Comparison of ENCODE assay signal across 16 cellular contexts in genomic region chr10:24885551-24885950, GRCh38.
DNase-seq lines count a peak whose midpoint lies in the region; ATAC-seq and TF ChIP-seq lines count a peak whose summit lies in the region.
"Had no signal": no experiment of that assay in that cellular context is flagged by ENCODE, and none has a peak within 500 bp of the region (broad histone marks: within the 10 kb centered on the region; RNA-seq: fewer than 3 reads in every experiment).

No MANE protein-coding gene starts in this region.

- H3K36me3 Mint-ChIP-seq in activated naive CD8-positive, alpha-beta T cell, result peaks cover 5% of the 10 kb centered on the region
- H3K36me3 Mint-ChIP-seq in activated naive CD8-positive, alpha-beta T cell treated with anti-CD3 and anti-CD28 coated beads for 36 hours, result peaks cover 31% of the 10 kb centered on the region
- H3K36me3 Mint-ChIP-seq in activated CD8-positive, alpha-beta T cell treated with anti-CD3 and anti-CD28 coated beads, Interleukin-2, amount 10 ng/mL, durations not matched to agents 7 days and 5 days (ENCODE audit: low read depth), result peaks cover 39% of the 10 kb centered on the region
- no peaks in the 10 kb centered on the region for H3K36me3 Mint-ChIP-seq in natural killer cell

- no peaks in the 10 kb centered on the region for H3K9me3 Mint-ChIP-seq in activated naive CD8-positive, alpha-beta T cell (ENCODE audit: low read depth)
- peaks cover 20% of the 10 kb centered on the region for H3K9me3 Mint-ChIP-seq in activated naive CD8-positive, alpha-beta T cell treated with anti-CD3 and anti-CD28 coated beads for 36 hours
- H3K9me3 Mint-ChIP-seq in activated CD8-positive, alpha-beta T cell treated with anti-CD3 and anti-CD28 coated beads, Interleukin-2, amount 10 ng/mL, durations not matched to agents 7 days and 5 days (ENCODE audit: insufficient read depth), result no peaks in the 10 kb centered on the region
- peaks cover 0 to 4% of the 10 kb centered on the region in 2 donors for H3K9me3 Mint-ChIP-seq in natural killer cell
- H3K9me3 Mint-ChIP-seq: IgD-negative memory B cell had no signal

- intact Hi-C loops in natural killer cell (cut with micrococcal nuclease), result loop anchor here (5.0 kb wide), 1 partner anchor 163 kb away; the partner anchor contains the start of gene ARHGAP21

- no peak for DNase-seq in activated naive CD8-positive, alpha-beta T cell treated with anti-CD3 and anti-CD28 coated beads for 36 hours
- DNase-seq in activated CD8-positive, alpha-beta T cell treated with anti-CD3 and anti-CD28 coated beads, Interleukin-2, amount 10 ng/mL, durations not matched to agents 7 days and 5 days, result no peak
- no peak for DNase-seq in natural killer cell
- DNase-seq in stimulated activated CD4-positive, alpha-beta T cell treated with anti-CD3 and anti-CD28 coated beads, Interleukin-2, amount 100 ng/mL, for 24 hours, result no peak
- DNase-seq: Karpas-422, NCI-H1436, NCI-H2029, NCI-H345, NCI-H524 treated with DMSO at 0.1 percent for 48 hours, RPMI8226, SIG-M5 had no signal

- CTCF ChIA-PET in activated CD8-positive, alpha-beta T cell treated with anti-CD3 and anti-CD28 coated beads, Interleukin-2, amount 10 ng/mL, durations not matched to agents 7 days and 5 days (lab: Charles Lee), result interaction anchor here (1.4 kb wide), 1 partner anchor 14 kb away, joined by 4 read pairs; no protein-coding TSS in a partner anchor

- peaks cover 83% of the 10 kb centered on the region for H3K4me1 Mint-ChIP-seq in activated naive CD8-positive, alpha-beta T cell (ENCODE audit: low read depth)
- peaks cover 59% of the 10 kb centered on the region for H3K4me1 Mint-ChIP-seq in activated naive CD8-positive, alpha-beta T cell treated with anti-CD3 and anti-CD28 coated beads for 36 hours
- H3K4me1 Mint-ChIP-seq in activated CD8-positive, alpha-beta T cell treated with anti-CD3 and anti-CD28 coated beads, Interleukin-2, amount 10 ng/mL, durations not matched to agents 7 days and 5 days (ENCODE audit: low read depth), result peaks cover 72% of the 10 kb centered on the region
- peaks cover 65 to 72% of the 10 kb centered on the region in 2 donors for H3K4me1 Mint-ChIP-seq in natural killer cell

- peak overlapping the region; percentile 83 for H3K27ac Mint-ChIP-seq in activated naive CD8-positive, alpha-beta T cell
- H3K27ac Mint-ChIP-seq in activated naive CD8-positive, alpha-beta T cell treated with anti-CD3 and anti-CD28 coated beads for 36 hours, result no peak overlapping the region
- H3K27ac Mint-ChIP-seq in activated CD8-positive, alpha-beta T cell treated with anti-CD3 and anti-CD28 coated beads, Interleukin-2, amount 10 ng/mL, durations not matched to agents 7 days and 5 days, result peak overlapping the region; percentile 69
- H3K27ac Mint-ChIP-seq in natural killer cell, result peak overlapping the region; percentile 68 to 94

- ATAC-seq in activated CD8-positive, alpha-beta T cell treated with anti-CD3 and anti-CD28 coated beads, Interleukin-2, amount 10 ng/mL, durations not matched to agents 7 days and 5 days, result no peak
- ATAC-seq in natural killer cell (no peak), GM21529 (IDR thresholded peaks at IDR 0.05; ENCODE audit: unreplicated experiment) (no peak), GM21723 (IDR thresholded peaks at IDR 0.05; ENCODE audit: unreplicated experiment) (no peak)
- ATAC-seq: PC-3 had no signal

- peak overlapping the region; percentile 46 for H3K4me3 Mint-ChIP-seq in activated naive CD8-positive, alpha-beta T cell
- H3K4me3 Mint-ChIP-seq in activated naive CD8-positive, alpha-beta T cell treated with anti-CD3 and anti-CD28 coated beads for 36 hours, result no peak overlapping the region
- H3K4me3 Mint-ChIP-seq in activated CD8-positive, alpha-beta T cell treated with anti-CD3 and anti-CD28 coated beads, Interleukin-2, amount 10 ng/mL, durations not matched to agents 7 days and 5 days, result no peak overlapping the region
- H3K4me3 Mint-ChIP-seq in natural killer cell, result peak overlapping the region; percentile 52

- H3K27me3 Mint-ChIP-seq in activated naive CD8-positive, alpha-beta T cell, result no peaks in the 10 kb centered on the region
- no peaks in the 10 kb centered on the region for H3K27me3 Mint-ChIP-seq in activated naive CD8-positive, alpha-beta T cell treated with anti-CD3 and anti-CD28 coated beads for 36 hours
- no peaks in the 10 kb centered on the region for H3K27me3 Mint-ChIP-seq in activated CD8-positive, alpha-beta T cell treated with anti-CD3 and anti-CD28 coated beads, Interleukin-2, amount 10 ng/mL, durations not matched to agents 7 days and 5 days (ENCODE audit: low read depth)
- H3K27me3 Mint-ChIP-seq in natural killer cell (ENCODE audit: low read depth in 2 of 2), result no peaks in the 10 kb centered on the region
- H3K27me3 Mint-ChIP-seq: IgD-negative memory B cell had no signal

- no peak for TF ChIP-seq CTCF in natural killer cell (IDR thresholded peaks at IDR 0.05)

- POLR2A ChIA-PET in activated CD8-positive, alpha-beta T cell treated with anti-CD3 and anti-CD28 coated beads, Interleukin-2, amount 10 ng/mL, durations not matched to agents 7 days and 5 days (lab: Charles Lee), result interaction anchor here (0.6 to 1.1 kb wide), 2 partner anchors 130 to 182 kb away, joined by 3 read pairs; partner anchors contain the start of genes ENKUR and THNSL1

Comparison
In these comparisons a context has a peak if more than half of its experiments do, and no peak if none do; other contexts are left out.
1. H3K4me3 Mint-ChIP-seq: peak in activated naive CD8-positive, alpha-beta T cell (single experiment) and natural killer cell (single experiment); none in activated naive CD8-positive, alpha-beta T cell treated with anti-CD3 and anti-CD28 coated beads for 36 hours (single experiment) and activated CD8-positive, alpha-beta T cell treated with anti-CD3 and anti-CD28 coated beads, Interleukin-2, amount 10 ng/mL, durations not matched to agents 7 days and 5 days (single experiment).